Comparison of ENCODE assay signal across 8 cellular contexts in the genomic region with DNA sequence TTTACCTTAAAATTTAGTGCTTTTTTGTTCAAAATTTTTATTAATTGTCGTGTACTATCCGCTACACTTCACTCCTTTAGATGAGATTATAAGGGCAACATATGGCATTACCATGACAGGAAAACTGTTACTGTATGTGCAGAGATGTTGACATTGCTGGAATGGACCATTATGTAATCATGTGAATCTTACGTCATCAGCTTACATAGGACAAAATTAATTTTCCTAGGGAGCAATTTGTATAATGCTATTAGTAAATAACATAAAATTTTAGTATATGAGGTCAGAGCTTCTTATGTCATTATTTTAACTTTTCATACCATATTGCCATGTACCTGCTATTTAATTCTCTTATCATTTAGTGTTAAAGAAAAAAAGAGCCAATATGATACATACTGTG.
"Had no signal": no experiment of that assay in that cellular context is flagged by ENCODE, and none has a peak within 500 bp of the region (broad histone marks: within the 10 kb centered on the region; RNA-seq: fewer than 3 reads in every experiment).

No MANE protein-coding gene starts in this region.

- H3K4me3 ChIP-seq: GM12878 had no signal

- FAIRE-seq: G401.6, GM12878, GM12891, GM12892, GM18507, GM19239 had no signal

- ATAC-seq: GM12878 had no signal

- DNase-seq: GDM1, GF-D8 had no signal
